8 cellular contexts compared by ENCODE assay signal in the genomic region with DNA sequence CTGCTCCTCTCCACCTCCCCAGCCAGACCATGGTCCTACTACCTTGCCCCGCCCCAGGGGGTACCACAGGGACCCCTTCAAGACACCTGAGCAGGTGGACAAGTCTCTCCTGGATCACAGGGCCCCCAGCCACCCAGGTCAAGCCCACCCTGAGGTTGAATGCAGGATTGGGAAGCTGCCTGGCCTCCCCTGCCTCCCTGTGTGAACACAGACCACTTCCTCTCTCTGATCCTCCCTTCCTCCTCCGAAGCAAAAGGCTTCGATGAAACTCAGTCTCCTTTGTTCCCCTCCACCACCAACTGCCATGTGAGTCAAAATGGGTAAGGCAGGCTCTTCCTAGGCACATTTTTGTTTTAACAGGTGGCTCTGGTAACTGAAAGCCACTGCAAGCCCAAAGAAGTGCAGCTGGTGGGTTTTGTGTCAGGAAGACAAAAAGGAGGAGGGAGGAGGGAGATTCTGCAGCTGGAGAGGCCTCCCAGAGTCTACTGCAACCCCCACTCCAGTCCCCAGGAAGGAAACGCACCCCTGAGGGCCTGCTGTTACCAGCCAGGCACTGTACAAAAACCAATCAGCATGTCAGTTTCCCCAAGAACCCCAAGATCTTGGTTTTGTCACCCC. TPM values are rescaled to one million over a fixed set of nuclear protein-coding genes. Genes with fewer than 3 reads are reported as not detected.
DNase-seq lines count a peak whose midpoint lies in the region; ATAC-seq and TF ChIP-seq lines count a peak whose summit lies in the region.

No MANE protein-coding gene starts in this region.

- no peaks in the 10 kb centered on the region for H3K27me3 ChIP-seq in SK-N-SH (ENCODE audit: insufficient read depth)

- DNase-seq in stimulated activated CD4-positive, alpha-beta T cell treated with anti-CD3 and anti-CD28 coated beads, Interleukin-15, amount 100 ng/mL, for 24 hours = peak; percentile 26
- no peak for DNase-seq in stimulated activated CD4-positive, alpha-beta T cell treated with anti-CD3 and anti-CD28 coated beads, Interleukin-4, amount 100 ng/mL, for 1 hour
- DNase-seq in M059J (ENCODE audit: low read depth) (peak; percentile 33), nephron progenitor cell (no peak), SK-N-SH (no peak)
- DNase-seq in activated T-cell treated with anti-CD3 and anti-CD28 coated beads, Interleukin-2, amount 50 U/mL, for 48 hours = peak; percentile 43 to 47

- H3K9me2 ChIP-seq in SK-N-SH = no peaks in the 10 kb centered on the region

- no peak overlapping the region for H3K27ac ChIP-seq in SK-N-SH (ENCODE audit: low read depth in 2 of 2, low read length in 1 of 2)

- no peak overlapping the region for H3K9ac ChIP-seq in SK-N-SH

- H3K36me3 ChIP-seq in SK-N-SH (replicated peaks in 1 of 2; ENCODE audit: control insufficient read depth in 1 of 2, insufficient read depth in 2 of 2, low read length in 1 of 2) = no peaks in the 10 kb centered on the region

- peaks cover 8% of the 10 kb centered on the region for H3K27me3 Mint-ChIP-seq in nephron progenitor cell (ENCODE audit: low read depth, poor library complexity)

- no peak overlapping the region for H2AFZ ChIP-seq in SK-N-SH (ENCODE audit: low read depth)

- H3K4me1 Mint-ChIP-seq in nephron progenitor cell = peaks cover 50% of the 10 kb centered on the region

- TF ChIP-seq CTCF in nephron progenitor cell (IDR thresholded peaks at IDR 0.05) (no peak), SK-N-SH (IDR thresholded peaks at IDR 0.05) (no peak)

- no peak for TF ChIP-seq EP300 in SK-N-SH (IDR thresholded peaks at IDR 0.05; ENCODE audit: borderline replicate concordance in 1 of 2, low read depth in 1 of 2, low read length in 1 of 2)

- no peak for ATAC-seq in GM21786 (IDR thresholded peaks at IDR 0.05; ENCODE audit: unreplicated experiment)
- ATAC-seq in HG02938 (IDR thresholded peaks at IDR 0.05; ENCODE audit: unreplicated experiment) = no peak

- no peak overlapping the region for H3K4me2 ChIP-seq in SK-N-SH

- H3K4me3 Mint-ChIP-seq in nephron progenitor cell = no peak overlapping the region

- H3F3A ChIP-seq in SK-N-SH (replicated peaks; ENCODE audit: insufficient read depth) = peaks cover 19% of the 10 kb centered on the region

- H3K79me2 ChIP-seq in SK-N-SH (ENCODE audit: insufficient read depth) = 0 out of 2 replicates have a peak, but pooled peaks cover 5% of the 10 kb centered on the region

- CTCF ChIA-PET in SK-N-SH (lab: Yijun Ruan, JAX) = interaction anchor here (0.6 to 2.6 kb wide), 3 partner anchors 36 to 90 kb away, joined by 3 to 7 read pairs (median 7); no protein-coding TSS in a partner anchor

- 75% methylated on average over 4 of the region's 4 CpGs for WGBS in SK-N-SH (ENCODE audit: low lambda C conversion rate)

- POLR2A ChIA-PET in SK-N-SH (lab: Yijun Ruan, JAX) = no interaction called here

- no peaks in the 10 kb centered on the region for H3K9me3 ChIP-seq in SK-N-SH

- no peak overlapping the region for H3K4me3 ChIP-seq in SK-N-SH (ENCODE audit: low read depth in 2 of 2, low read length in 1 of 2)

- peaks cover 4% of the 10 kb centered on the region for H3K36me3 Mint-ChIP-seq in nephron progenitor cell (ENCODE audit: low read depth)

- H4K20me1 ChIP-seq in SK-N-SH (ENCODE audit: insufficient read depth) = 0 out of 2 replicates have a peak, but pooled peaks cover 3% of the 10 kb centered on the region

- peak overlapping the region; percentile 91 for H3K27ac Mint-ChIP-seq in nephron progenitor cell

- TF ChIP-seq RAD21 in SK-N-SH (IDR thresholded peaks at IDR 0.05; ENCODE audit: low read length) = no peak

- H3K9me3 Mint-ChIP-seq in nephron progenitor cell = no peaks in the 10 kb centered on the region

- H3K4me1 ChIP-seq in SK-N-SH (ENCODE audit: control insufficient read depth in 1 of 2, insufficient read depth in 2 of 2, low read depth in 1 of 2, low read length in 1 of 2) = peaks cover 28 to 36% of the 10 kb centered on the region in 2 experiments

TF ChIP-seq in SK-N-SH, 30 proteins besides CTCF, POLR2A, EP300 and RAD21:
- TF ChIP-seq CHD2 (IDR thresholded peaks at IDR 0.05; ENCODE audit: low read length, partially characterized antibody) (no peak), TCF12 (IDR thresholded peaks at IDR 0.05) (no peak), FOXJ3 (CRISPR knock-in tag; IDR thresholded peaks at IDR 0.05) (no peak), RCOR1 (IDR thresholded peaks at IDR 0.05; ENCODE audit: low read length) (no peak), TEAD4 (IDR thresholded peaks at IDR 0.05; ENCODE audit: borderline replicate concordance, insufficient read depth) (no peak), MEF2A (IDR thresholded peaks at IDR 0.05; ENCODE audit: borderline replicate concordance, low read depth) (no peak), YY1 (IDR thresholded peaks at IDR 0.05; ENCODE audit: low read depth) (no peak), POLR2AphosphoS5 (IDR thresholded peaks at IDR 0.05; ENCODE audit: low read depth, low read length) (no peak), GABPA (IDR thresholded peaks at IDR 0.05; ENCODE audit: low read depth) (no peak), NFIC (IDR thresholded peaks at IDR 0.05; ENCODE audit: borderline replicate concordance) (no peak), RFX5 (IDR thresholded peaks at IDR 0.05; ENCODE audit: low read length) (no peak), RXRA (IDR thresholded peaks at IDR 0.05; ENCODE audit: borderline replicate concordance, low read depth) (no peak), JUND (IDR thresholded peaks at IDR 0.05) (no peak)
- TF ChIP-seq, protein P1, sequence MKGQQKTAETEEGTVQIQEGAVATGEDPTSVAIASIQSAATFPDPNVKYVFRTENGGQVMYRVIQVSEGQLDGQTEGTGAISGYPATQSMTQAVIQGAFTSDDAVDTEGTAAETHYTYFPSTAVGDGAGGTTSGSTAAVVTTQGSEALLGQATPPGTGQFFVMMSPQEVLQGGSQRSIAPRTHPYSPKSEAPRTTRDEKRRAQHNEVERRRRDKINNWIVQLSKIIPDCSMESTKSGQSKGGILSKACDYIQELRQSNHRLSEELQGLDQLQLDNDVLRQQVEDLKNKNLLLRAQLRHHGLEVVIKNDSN (IDR thresholded peaks at IDR 0.05; ENCODE audit: borderline replicate concordance, low read depth) = no peak

RNA-seq across cellular contexts. Expression of a gene that starts 5.4 kb away (rescaled TPM):
- 9.1 and 9.6 TPM in 2 replicates for total RNA-seq in M059J (2014; rRNA removed; shearing (Covaris generic))
- polyA plus RNA-seq in SK-N-SH (2012; rRNA removed) = 25.7 and 28.3 TPM in 2 replicates
- 14.9 and 20.7 TPM in 2 replicates for polyA plus RNA-seq in SK-N-SH (2012; cell fraction: cytosol; rRNA removed)
- 50.4 and 63.8 TPM in 2 replicates for polyA plus RNA-seq in SK-N-SH (2012; cell fraction: nucleus; rRNA removed)

Comparison
In these comparisons a context has a peak if more than half of its experiments do, and no peak if none do; other contexts are left out.
1. DNase-seq: peak in stimulated activated CD4-positive, alpha-beta T cell treated with anti-CD3 and anti-CD28 coated beads, Interleukin-15, amount 100 ng/mL, for 24 hours (single experiment), M059J (single experiment) and activated T-cell treated with anti-CD3 and anti-CD28 coated beads, Interleukin-2, amount 50 U/mL, for 48 hours (2 of 2); none in stimulated activated CD4-positive, alpha-beta T cell treated with anti-CD3 and anti-CD28 coated beads, Interleukin-4, amount 100 ng/mL, for 1 hour (single experiment), nephron progenitor cell (single experiment) and SK-N-SH (single experiment).